In genomic region chr2:47531378-47532042, GRCh38 we compare ENCODE assay signal across 1 cellular context.
TF ChIP-seq lines count a peak whose summit lies in the region.

No MANE protein-coding gene starts in this region.

TF ChIP-seq in K562, 482 proteins besides CTCF, POLR2A, EP300 and RAD21:
- no peak for TF ChIP-seq ZNF140 (CRISPR knock-in tag; IDR thresholded peaks at IDR 0.05)
- TF ChIP-seq, protein P1, sequence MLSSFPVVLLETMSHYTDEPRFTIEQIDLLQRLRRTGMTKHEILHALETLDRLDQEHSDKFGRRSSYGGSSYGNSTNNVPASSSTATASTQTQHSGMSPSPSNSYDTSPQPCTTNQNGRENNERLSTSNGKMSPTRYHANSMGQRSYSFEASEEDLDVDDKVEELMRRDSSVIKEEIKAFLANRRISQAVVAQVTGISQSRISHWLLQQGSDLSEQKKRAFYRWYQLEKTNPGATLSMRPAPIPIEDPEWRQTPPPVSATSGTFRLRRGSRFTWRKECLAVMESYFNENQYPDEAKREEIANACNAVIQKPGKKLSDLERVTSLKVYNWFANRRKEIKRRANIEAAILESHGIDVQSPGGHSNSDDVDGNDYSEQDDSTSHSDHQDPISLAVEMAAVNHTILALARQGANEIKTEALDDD (IDR thresholded peaks at IDR 0.05): peak; percentile 46; the same call in 1 of the 2 replicates
- no peak for TF ChIP-seq ZNF830 (CRISPR knock-in tag; IDR thresholded peaks at IDR 0.05)
- TF ChIP-seq CBFA2T3 (IDR thresholded peaks at IDR 0.05): peak; percentile 25; the same call in 1 of the 2 replicates
- TF ChIP-seq ZBTB1 (CRISPR knock-in tag; IDR thresholded peaks at IDR 0.05; ENCODE audit: borderline replicate concordance, low read depth): no peak
- peak; percentile 89 for TF ChIP-seq MEIS2 (IDR thresholded peaks at IDR 0.05; ENCODE audit: partially characterized antibody)
- TF ChIP-seq ZNF165 (CRISPR knock-in tag; IDR thresholded peaks at IDR 0.05; ENCODE audit: borderline replicate concordance): no peak
- TF ChIP-seq RCOR1 (IDR thresholded peaks at IDR 0.05; ENCODE audit: borderline replicate concordance in 1 of 2, low read depth in 2 of 2, low read length in 2 of 2): 0 out of 4 replicates have a peak, but pooled peaks of 1 of the 2 experiments have one; percentile 24
- TF ChIP-seq PBX2 (CRISPR knock-in tag; IDR thresholded peaks at IDR 0.05; ENCODE audit: low read depth): no peak
- TF ChIP-seq PBX2 (tag; conservative IDR thresholded peaks at IDR 0.05; ENCODE audit: low read depth): peak; percentile 81
- TF ChIP-seq, protein P2, sequence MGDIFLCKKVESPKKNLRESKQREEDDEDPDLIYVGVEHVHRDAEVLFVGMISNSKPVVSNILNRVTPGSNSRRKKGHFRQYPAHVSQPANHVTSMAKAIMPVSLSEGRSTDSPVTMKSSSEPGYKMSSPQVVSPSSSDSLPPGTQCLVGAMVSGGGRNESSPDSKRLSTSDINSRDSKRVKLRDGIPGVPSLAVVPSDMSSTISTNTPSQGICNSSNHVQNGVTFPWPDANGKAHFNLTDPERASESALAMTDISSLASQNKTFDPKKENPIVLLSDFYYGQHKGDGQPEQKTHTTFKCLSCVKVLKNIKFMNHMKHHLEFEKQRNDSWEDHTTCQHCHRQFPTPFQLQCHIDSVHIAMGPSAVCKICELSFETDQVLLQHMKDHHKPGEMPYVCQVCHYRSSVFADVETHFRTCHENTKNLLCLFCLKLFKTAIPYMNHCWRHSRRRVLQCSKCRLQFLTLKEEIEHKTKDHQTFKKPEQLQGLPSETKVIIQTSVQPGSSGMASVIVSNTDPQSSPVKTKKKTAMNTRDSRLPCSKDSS (IDR thresholded peaks at IDR 0.05; ENCODE audit: low read depth, partially characterized antibody): no peak
- TF ChIP-seq MED1 (CRISPR knock-in tag; IDR thresholded peaks at IDR 0.05; ENCODE audit: borderline replicate concordance): no peak
- TF ChIP-seq ZNF263 (CRISPR knock-in tag; IDR thresholded peaks at IDR 0.05; ENCODE audit: borderline replicate concordance): no peak
- TF ChIP-seq, protein P3, sequence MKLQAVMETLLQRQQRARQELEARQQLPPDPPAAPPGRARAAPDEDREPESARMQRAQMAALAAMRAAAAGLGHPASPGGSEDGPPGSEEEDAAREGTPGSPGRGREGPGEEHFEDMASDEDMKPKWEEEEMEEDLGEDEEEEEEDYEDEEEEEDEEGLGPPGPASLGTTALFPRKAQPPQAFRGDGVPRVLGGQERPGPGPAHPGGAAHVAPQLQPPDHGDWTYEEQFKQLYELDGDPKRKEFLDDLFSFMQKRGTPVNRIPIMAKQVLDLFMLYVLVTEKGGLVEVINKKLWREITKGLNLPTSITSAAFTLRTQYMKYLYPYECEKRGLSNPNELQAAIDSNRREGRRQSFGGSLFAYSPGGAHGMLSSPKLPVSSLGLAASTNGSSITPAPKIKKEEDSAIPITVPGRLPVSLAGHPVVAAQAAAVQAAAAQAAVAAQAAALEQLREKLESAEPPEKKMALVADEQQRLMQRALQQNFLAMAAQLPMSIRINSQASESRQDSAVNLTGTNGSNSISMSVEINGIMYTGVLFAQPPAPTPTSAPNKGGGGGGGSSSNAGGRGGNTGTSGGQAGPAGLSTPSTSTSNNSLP (IDR thresholded peaks at IDR 0.05; ENCODE audit: borderline replicate concordance, low read depth, low read length): no peak
- no peak for TF ChIP-seq CEBPZ (IDR thresholded peaks at IDR 0.05; ENCODE audit: borderline replicate concordance, low read depth, low read length)
- TF ChIP-seq, protein P4, sequence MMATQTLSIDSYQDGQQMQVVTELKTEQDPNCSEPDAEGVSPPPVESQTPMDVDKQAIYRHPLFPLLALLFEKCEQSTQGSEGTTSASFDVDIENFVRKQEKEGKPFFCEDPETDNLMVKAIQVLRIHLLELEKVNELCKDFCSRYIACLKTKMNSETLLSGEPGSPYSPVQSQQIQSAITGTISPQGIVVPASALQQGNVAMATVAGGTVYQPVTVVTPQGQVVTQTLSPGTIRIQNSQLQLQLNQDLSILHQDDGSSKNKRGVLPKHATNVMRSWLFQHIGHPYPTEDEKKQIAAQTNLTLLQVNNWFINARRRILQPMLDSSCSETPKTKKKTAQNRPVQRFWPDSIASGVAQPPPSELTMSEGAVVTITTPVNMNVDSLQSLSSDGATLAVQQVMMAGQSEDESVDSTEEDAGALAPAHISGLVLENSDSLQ (IDR thresholded peaks at IDR 0.05): peak; percentile 76
- no peak for TF ChIP-seq TGIF2 (CRISPR knock-in tag; IDR thresholded peaks at IDR 0.05)
- no peak for TF ChIP-seq BRF1 (IDR thresholded peaks at IDR 0.05; ENCODE audit: borderline replicate concordance, extremely low read depth, insufficient read length)
- no peak for TF ChIP-seq RAD51 (IDR thresholded peaks at IDR 0.05; ENCODE audit: borderline replicate concordance, low read depth)
- TF ChIP-seq ZNF584 (CRISPR knock-in tag; IDR thresholded peaks at IDR 0.05; ENCODE audit: low read depth): no peak
- no peak for TF ChIP-seq CUX1 (CRISPR knock-in tag; IDR thresholded peaks at IDR 0.05)
- no peak for TF ChIP-seq SLC30A9 (CRISPR knock-in tag; IDR thresholded peaks at IDR 0.05)
- TF ChIP-seq RBM22 (IDR thresholded peaks at IDR 0.05; ENCODE audit: low read depth, low read length, poor library complexity, severe bottlenecking): no peak
- no peak for TF ChIP-seq CBX5 (IDR thresholded peaks at IDR 0.05; ENCODE audit: borderline replicate concordance, low read depth)
- no peak for TF ChIP-seq RFX7 (CRISPR knock-in tag; IDR thresholded peaks at IDR 0.05)
- TF ChIP-seq MCM3 (IDR thresholded peaks at IDR 0.05): no peak
- TF ChIP-seq, protein P5, sequence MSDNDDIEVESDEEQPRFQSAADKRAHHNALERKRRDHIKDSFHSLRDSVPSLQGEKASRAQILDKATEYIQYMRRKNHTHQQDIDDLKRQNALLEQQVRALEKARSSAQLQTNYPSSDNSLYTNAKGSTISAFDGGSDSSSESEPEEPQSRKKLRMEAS (CRISPR knock-in tag; IDR thresholded peaks at IDR 0.05): no peak
- no peak for TF ChIP-seq E2F5 (CRISPR knock-in tag; IDR thresholded peaks at IDR 0.05)
- TF ChIP-seq NR2C2 (CRISPR knock-in tag; IDR thresholded peaks at IDR 0.05): no peak
- TF ChIP-seq NR2C2 (tag; IDR thresholded peaks at IDR 0.05): 0 out of 2 replicates have a peak, but pooled peaks have one; percentile 10
- TF ChIP-seq POLR2AphosphoS2 (IDR thresholded peaks at IDR 0.05; ENCODE audit: low read length): no peak
- no peak for TF ChIP-seq ZNF232 (CRISPR knock-in tag; IDR thresholded peaks at IDR 0.05)
- TF ChIP-seq ZBTB7A (IDR thresholded peaks at IDR 0.05; ENCODE audit: borderline replicate concordance, control insufficient read depth, low read depth, low read length): no peak
